In the genomic region with DNA sequence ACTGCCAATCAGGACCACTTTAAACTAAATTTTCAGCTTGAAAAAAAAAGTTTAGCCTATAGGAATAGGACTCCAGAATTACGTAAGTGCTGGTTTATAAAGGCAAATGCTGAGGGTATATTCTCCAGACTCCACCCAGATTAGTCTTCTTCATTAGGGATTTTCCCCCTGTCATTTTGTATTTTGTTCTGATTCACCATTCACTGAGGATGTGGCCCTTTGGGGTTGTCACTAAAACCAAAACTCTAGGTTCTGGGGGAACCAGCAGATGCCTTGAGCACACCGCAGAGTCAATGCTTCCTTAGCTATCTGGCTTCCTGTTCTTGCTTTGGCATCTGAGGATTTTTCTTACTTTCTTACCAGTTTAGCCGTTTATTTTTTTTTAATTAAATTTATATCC, we compare ENCODE assay signal across 14 cellular contexts. TPM values are rescaled to one million over a fixed set of nuclear protein-coding genes. Genes with fewer than 3 reads are reported as not detected.
A peak's percentile ranks its signal among the peaks of the same experiment; 100 is the strongest.
DNase-seq lines count a peak whose midpoint lies in the region; ATAC-seq and TF ChIP-seq lines count a peak whose summit lies in the region.
"Had no signal": no experiment of that assay in that cellular context is flagged by ENCODE, and none has a peak within 500 bp of the region (broad histone marks: within the 10 kb centered on the region; RNA-seq: fewer than 3 reads in every experiment).

No MANE protein-coding gene starts in this region.

- DNase-seq in GM06990 (ENCODE audit: extremely low read depth, insufficient read length) (peak; percentile 57), lower leg skin (ENCODE audit: low spot score in 2 of 2) (no peak), body of pancreas (no peak), SIG-M5 treated with dmso at 0.1 percent for 504 hours (lab: John Stamatoyannopoulos, UW; ENCODE audit: unreplicated experiment) (no peak)
- no peak for DNase-seq in activated naive CD4-positive, alpha-beta T cell treated with anti-CD3 and anti-CD28 coated beads, Interleukin-2, amount 50 U/mL, for 16 hours
- DNase-seq: activated CD4-positive, alpha-beta T cell treated with anti-CD3 and anti-CD28 coated beads, Interleukin-2, amount 50 U/mL, for 4 hours; AML-193; NCI-H526 treated with DMSO at 0.1 percent for 48 hours; SK-N-SH had no signal

- H3K36me3 ChIP-seq in GM06990 (ENCODE audit: control insufficient read depth, insufficient read depth, low read length) (no peaks in the 10 kb centered on the region), body of pancreas (replicated peaks in 1 of 2; ENCODE audit: insufficient read depth in 1 of 2, low read depth in 2 of 2) (no peaks in the 10 kb centered on the region)

- H3K27ac ChIP-seq in body of pancreas: no peak overlapping the region

- intact Hi-C loops in lower leg skin (cut with DNase I; ENCODE audit: low total_unique reads): no loop called here
- intact Hi-C loops in body of pancreas (cut with DNase I): no loop called here

- H3K9me3 ChIP-seq in body of pancreas: no peaks in the 10 kb centered on the region
- H3K9me3 ChIP-seq: SK-N-SH had no signal

- peak; percentile 99 for ATAC-seq in GM18870 (IDR thresholded peaks at IDR 0.05; ENCODE audit: unreplicated experiment)
- ATAC-seq in GM21723 (IDR thresholded peaks at IDR 0.05; ENCODE audit: unreplicated experiment): peak; percentile 97
- ATAC-seq in HG03175 (IDR thresholded peaks at IDR 0.05; ENCODE audit: unreplicated experiment): peak; percentile 76
- ATAC-seq in body of pancreas: no peak

- no peak for TF ChIP-seq CTCF in GM06990 (IDR thresholded peaks at IDR 0.05; ENCODE audit: insufficient read depth, low read length, poor library complexity, severe bottlenecking)
- TF ChIP-seq CTCF in lower leg skin (IDR thresholded peaks at IDR 0.05): no peak
- TF ChIP-seq CTCF in body of pancreas (IDR thresholded peaks at IDR 0.05): no peak

- WGBS in lower leg skin, 2 donors: 55 to 80% methylated on average over 3 of the region's 3 CpGs
- 51 to 87% methylated on average over 3 of the region's 3 CpGs for WGBS in body of pancreas, 2 donors

- H3K4me3 ChIP-seq in GM06990 (replicated peaks; ENCODE audit: low read depth, low read length) (no peak overlapping the region), lower leg skin (ENCODE audit: low read depth, poor library complexity, severe bottlenecking) (no peak overlapping the region), body of pancreas (no peak overlapping the region)

- no peaks in the 10 kb centered on the region for H3K4me1 ChIP-seq in body of pancreas

- H3K27me3 ChIP-seq in GM06990 (replicated peaks; ENCODE audit: control insufficient read depth, insufficient read depth, low read length): no peaks in the 10 kb centered on the region
- H3K27me3 ChIP-seq in body of pancreas: no peaks in the 10 kb centered on the region

- no peak for TF ChIP-seq POLR2A in lower leg skin (IDR thresholded peaks at IDR 0.05)
- TF ChIP-seq POLR2A in body of pancreas (IDR thresholded peaks at IDR 0.05): no peak

RNA-seq across cellular contexts. Expression of gene SCYGR4, which starts 10.5 kb away (rescaled TPM):
- total RNA-seq in lower leg skin (1 to 10 TPM in 1 of 4 donors, not detected in 3; 5.1 TPM), body of pancreas (not detected)
- total RNA-seq: epithelial cell of proximal tubule, subcutaneous adipose tissue had no signal

RNA-seq across cellular contexts. Expression of gene SCYGR3, which starts 13.1 kb away (rescaled TPM):
- 1 to 10 TPM in 1 of 4 donors, not detected in 3; 5.7 TPM for total RNA-seq in lower leg skin
- total RNA-seq in body of pancreas: not detected
- total RNA-seq: epithelial cell of proximal tubule, subcutaneous adipose tissue had no signal

RNA-seq across cellular contexts. Expression of gene SCYGR2, which starts 29.1 kb away (rescaled TPM):
- total RNA-seq in lower leg skin (10 to 100 TPM in 1 of 4 donors, not detected in 3; 12.5 TPM), body of pancreas (not detected)
- total RNA-seq: epithelial cell of proximal tubule, subcutaneous adipose tissue had no signal

RNA-seq across cellular contexts. Expression of gene SCYGR5, which starts 38.8 kb away (rescaled TPM):
- not detected for total RNA-seq in lower leg skin
- total RNA-seq in body of pancreas: not detected
- total RNA-seq: epithelial cell of proximal tubule, subcutaneous adipose tissue had no signal
